In genomic region chr22:41351011-41351410, GRCh38 we compare ENCODE assay signal across 24 cellular contexts.
"Had no signal": no experiment of that assay in that cellular context is flagged by ENCODE, and none has a peak within 500 bp of the region (broad histone marks: within the 10 kb centered on the region; RNA-seq: fewer than 3 reads in every experiment).

No MANE protein-coding gene starts in this region.

- H3K4me3 ChIP-seq: ascending aorta, esophagus muscularis mucosa, heart right ventricle, lower lobe of right lung, thoracic aorta, upper lobe of left lung had no signal

- H3K36me3 Mint-ChIP-seq: natural killer cell had no signal

- H3K27ac Mint-ChIP-seq: activated CD4-positive, alpha-beta memory T cell treated with anti-CD3 and anti-CD28 coated beads, Interleukin-2, amount 10 ng/mL, durations not matched to agents 7 days and 5 days; activated CD4-positive, alpha-beta T cell treated with anti-CD3 and anti-CD28 coated beads, Interleukin-2, amount 10 ng/mL, durations not matched to agents 24 days and 14 days; natural killer cell; stimulated activated naive B cell treated with anti-CD40 and anti-IgM and Interleukin-4, amounts not matched to agents 10 μg/mL and 1 μg/mL and 100 μg/mL, for 72 hours had no signal

- H3K4me1 Mint-ChIP-seq: activated CD4-positive, alpha-beta memory T cell treated with anti-CD3 and anti-CD28 coated beads, Interleukin-2, amount 10 ng/mL, durations not matched to agents 7 days and 5 days; activated CD4-positive, alpha-beta T cell treated with anti-CD3 and anti-CD28 coated beads, Interleukin-2, amount 10 ng/mL, durations not matched to agents 24 days and 14 days; natural killer cell; stimulated activated naive B cell treated with anti-CD40 and anti-IgM and Interleukin-4, amounts not matched to agents 10 μg/mL and 1 μg/mL and 100 μg/mL, for 72 hours had no signal

- DNase-seq: activated CD4-positive, alpha-beta memory T cell treated with anti-CD3 and anti-CD28 coated beads, Interleukin-2, amount 10 ng/mL, durations not matched to agents 7 days and 5 days; activated CD4-positive, alpha-beta T cell treated with anti-CD3 and anti-CD28 coated beads, Interleukin-2, amount 10 ng/mL, durations not matched to agents 24 days and 14 days; activated gamma-delta T cell; activated naive CD4-positive, alpha-beta T cell treated with anti-CD3 and anti-CD28 coated beads, Interleukin-2, amount 50 U/mL, for 16 hours; brain microvascular endothelial cell; central memory CD4-positive, alpha-beta T cell; effector memory CD4-positive, alpha-beta T cell; heart right ventricle; kidney; lower lobe of right lung; natural killer cell; occipital lobe; posterior cingulate gyrus; small intestine; stimulated activated CD4-positive, alpha-beta T cell treated with anti-CD3 and anti-CD28 coated beads, Interleukin-2, amount 100 ng/mL, for 24 hours; stimulated activated naive B cell treated with anti-CD40 and anti-IgM and Interleukin-4, amounts not matched to agents 10 μg/mL and 1 μg/mL and 100 μg/mL, for 72 hours; SW 1271; upper lobe of left lung had no signal

- H3K9me3 Mint-ChIP-seq: activated CD4-positive, alpha-beta memory T cell treated with anti-CD3 and anti-CD28 coated beads, Interleukin-2, amount 10 ng/mL, durations not matched to agents 7 days and 5 days; activated CD4-positive, alpha-beta T cell treated with anti-CD3 and anti-CD28 coated beads, Interleukin-2, amount 10 ng/mL, durations not matched to agents 24 days and 14 days; natural killer cell; stimulated activated naive B cell treated with anti-CD40 and anti-IgM and Interleukin-4, amounts not matched to agents 10 μg/mL and 1 μg/mL and 100 μg/mL, for 72 hours had no signal

- ATAC-seq: activated CD4-positive, CD25-positive, alpha-beta regulatory T cell treated with anti-CD3 and anti-CD28 coated beads, Interleukin-2, amount 50 U/mL, for 24 hours; heart right ventricle; lower lobe of right lung; natural killer cell; sciatic nerve; stimulated activated naive B cell treated with anti-CD40 and anti-IgM and Interleukin-4, amounts not matched to agents 10 μg/mL and 1 μg/mL and 100 μg/mL, for 72 hours had no signal

- H3K9me3 ChIP-seq: ascending aorta, esophagus muscularis mucosa, heart right ventricle, lower lobe of right lung, thoracic aorta, upper lobe of left lung had no signal

- H3K27me3 Mint-ChIP-seq: activated CD4-positive, alpha-beta memory T cell treated with anti-CD3 and anti-CD28 coated beads, Interleukin-2, amount 10 ng/mL, durations not matched to agents 7 days and 5 days; activated CD4-positive, alpha-beta T cell treated with anti-CD3 and anti-CD28 coated beads, Interleukin-2, amount 10 ng/mL, durations not matched to agents 24 days and 14 days; stimulated activated naive B cell treated with anti-CD40 and anti-IgM and Interleukin-4, amounts not matched to agents 10 μg/mL and 1 μg/mL and 100 μg/mL, for 72 hours had no signal

- H3K4me3 Mint-ChIP-seq: activated CD4-positive, alpha-beta memory T cell treated with anti-CD3 and anti-CD28 coated beads, Interleukin-2, amount 10 ng/mL, durations not matched to agents 7 days and 5 days; activated CD4-positive, alpha-beta T cell treated with anti-CD3 and anti-CD28 coated beads, Interleukin-2, amount 10 ng/mL, durations not matched to agents 24 days and 14 days; natural killer cell; stimulated activated naive B cell treated with anti-CD40 and anti-IgM and Interleukin-4, amounts not matched to agents 10 μg/mL and 1 μg/mL and 100 μg/mL, for 72 hours had no signal

- H3K4me1 ChIP-seq: ascending aorta, lower lobe of right lung, upper lobe of left lung had no signal

- H3K27ac ChIP-seq: ascending aorta, brain microvascular endothelial cell, lower lobe of right lung, thoracic aorta, upper lobe of left lung, VCaP had no signal

- H3K27me3 ChIP-seq: ascending aorta, brain microvascular endothelial cell, esophagus muscularis mucosa, heart right ventricle, upper lobe of left lung had no signal
